1 cellular context compared by ENCODE assay signal in the genomic region with DNA sequence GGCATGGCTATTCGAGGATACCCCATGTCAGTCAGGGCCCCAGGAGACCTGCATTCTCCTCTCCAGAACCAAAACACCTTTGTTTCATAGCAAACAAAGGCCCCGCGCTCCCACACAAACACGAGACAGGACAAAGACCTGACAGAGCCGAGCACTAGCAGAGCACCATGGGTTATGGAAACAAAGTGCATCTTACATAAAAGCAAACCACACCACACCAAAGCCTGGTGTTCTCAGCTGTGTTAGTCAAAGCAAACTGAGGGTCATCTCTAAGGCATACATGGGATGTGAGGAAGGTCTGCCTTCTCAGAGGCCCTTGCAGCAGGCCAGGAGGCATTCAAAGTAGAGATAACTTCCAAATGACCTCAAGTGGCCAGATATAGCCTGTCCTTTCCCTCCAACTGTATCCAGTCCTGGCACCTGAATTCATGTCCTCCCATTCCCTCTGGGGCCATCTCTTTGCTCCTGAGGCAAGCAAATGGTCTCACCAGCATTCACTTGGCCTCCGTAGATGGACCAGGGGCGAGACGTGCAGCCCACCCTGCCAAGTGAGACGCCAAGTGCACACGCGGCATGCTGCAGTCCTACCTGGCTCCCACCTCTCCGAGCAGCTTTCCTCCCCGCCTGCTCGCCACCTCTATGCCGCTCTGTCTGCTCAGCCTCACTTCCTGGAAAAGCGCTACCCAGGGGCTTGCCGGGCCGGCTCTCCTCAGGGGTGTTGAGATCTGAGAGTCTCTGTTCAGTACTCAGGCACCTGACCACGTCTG.
TF ChIP-seq lines count a peak whose summit lies in the region.

No MANE protein-coding gene starts in this region.

TF ChIP-seq in HepG2, 621 proteins besides CTCF, POLR2A, EP300 and RAD21 (continued from another document and continues in another):
- TF ChIP-seq, protein P1, sequence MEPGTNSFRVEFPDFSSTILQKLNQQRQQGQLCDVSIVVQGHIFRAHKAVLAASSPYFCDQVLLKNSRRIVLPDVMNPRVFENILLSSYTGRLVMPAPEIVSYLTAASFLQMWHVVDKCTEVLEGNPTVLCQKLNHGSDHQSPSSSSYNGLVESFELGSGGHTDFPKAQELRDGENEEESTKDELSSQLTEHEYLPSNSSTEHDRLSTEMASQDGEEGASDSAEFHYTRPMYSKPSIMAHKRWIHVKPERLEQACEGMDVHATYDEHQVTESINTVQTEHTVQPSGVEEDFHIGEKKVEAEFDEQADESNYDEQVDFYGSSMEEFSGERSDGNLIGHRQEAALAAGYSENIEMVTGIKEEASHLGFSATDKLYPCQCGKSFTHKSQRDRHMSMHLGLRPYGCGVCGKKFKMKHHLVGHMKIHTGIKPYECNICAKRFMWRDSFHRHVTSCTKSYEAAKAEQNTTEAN (CRISPR knock-in tag; conservative IDR thresholded peaks at IDR 0.05): no peak
- TF ChIP-seq REXO4 (CRISPR knock-in tag; IDR thresholded peaks at IDR 0.05; ENCODE audit: borderline replicate concordance) (no peak), CREM (IDR thresholded peaks at IDR 0.05) (peak; percentile 72; the same call in 1 of the 2 replicates), CREM (CRISPR knock-in tag; IDR thresholded peaks at IDR 0.05) (no peak), HOXD1 (CRISPR knock-in tag; IDR thresholded peaks at IDR 0.05) (no peak), SNAI1 (CRISPR knock-in tag; IDR thresholded peaks at IDR 0.05; ENCODE audit: borderline replicate concordance) (no peak), FOXC1 (CRISPR knock-in tag; IDR thresholded peaks at IDR 0.05; ENCODE audit: borderline replicate concordance) (no peak), AKAP8 (CRISPR knock-in tag; IDR thresholded peaks at IDR 0.05) (no peak), RXRA (CRISPR knock-in tag; IDR thresholded peaks at IDR 0.05) (peak; percentile 85; the same call in 1 of the 2 replicates), SOX13 (IDR thresholded peaks at IDR 0.05) (peak; percentile 97), SOX13 (CRISPR knock-in tag; conservative IDR thresholded peaks at IDR 0.05 in 1 of 2, IDR thresholded peaks at IDR 0.05 in 1 of 2) (peak in 1 of 2 experiments; percentile 99; a peak in 2 of 4 replicates), TFDP2 (CRISPR knock-in tag; IDR thresholded peaks at IDR 0.05) (no peak), ATF7-NPFF (CRISPR knock-in tag; IDR thresholded peaks at IDR 0.05; ENCODE audit: low read depth) (no peak), ZNF292 (CRISPR knock-in tag; IDR thresholded peaks at IDR 0.05; ENCODE audit: borderline replicate concordance, low read depth) (peak; percentile 16; the same call in 1 of the 2 replicates), TFE3 (CRISPR knock-in tag; IDR thresholded peaks at IDR 0.05) (peak; percentile 69), ZC3H13 (CRISPR knock-in tag; IDR thresholded peaks at IDR 0.05) (no peak), ZBTB26 (CRISPR knock-in tag; IDR thresholded peaks at IDR 0.05; ENCODE audit: borderline replicate concordance) (peak; percentile 45; the same call in 1 of the 2 replicates), TBX3 (IDR thresholded peaks at IDR 0.05; ENCODE audit: borderline replicate concordance) (no peak), ZNF296 (CRISPR knock-in tag; conservative IDR thresholded peaks at IDR 0.05) (no peak), ZNF234 (CRISPR knock-in tag; conservative IDR thresholded peaks at IDR 0.05) (no peak), MTERF4 (CRISPR knock-in tag; IDR thresholded peaks at IDR 0.05) (no peak), ZFAT (CRISPR knock-in tag; conservative IDR thresholded peaks at IDR 0.05) (no peak), NCOA5 (CRISPR knock-in tag; IDR thresholded peaks at IDR 0.05) (no peak), U2AF1 (optimal IDR thresholded peaks at IDR 0.05; ENCODE audit: low read depth, low read length) (no peak), HMG20A (CRISPR knock-in tag; IDR thresholded peaks at IDR 0.05; ENCODE audit: borderline replicate concordance) (peak; percentile 74; the same call in 1 of the 2 replicates), SAP130 (CRISPR knock-in tag; IDR thresholded peaks at IDR 0.05; ENCODE audit: low read depth) (peak; percentile 72), SMAD9 (CRISPR knock-in tag; IDR thresholded peaks at IDR 0.05) (no peak), RFX5 (IDR thresholded peaks at IDR 0.05; ENCODE audit: low read depth, low read length) (no peak), RCOR2 (CRISPR knock-in tag; IDR thresholded peaks at IDR 0.05) (peak; percentile 46), FOXP1 (IDR thresholded peaks at IDR 0.05) (no peak), FOXP1 (CRISPR knock-in tag; IDR thresholded peaks at IDR 0.05) (peak; percentile 55), ZNF280B (CRISPR knock-in tag; IDR thresholded peaks at IDR 0.05; ENCODE audit: borderline replicate concordance) (no peak), RXRB (CRISPR knock-in tag; IDR thresholded peaks at IDR 0.05; ENCODE audit: borderline replicate concordance) (peak; percentile 64), CBFB (CRISPR knock-in tag; IDR thresholded peaks at IDR 0.05) (0 out of 2 replicates have a peak, but pooled peaks have one; percentile 22), ZNF432 (CRISPR knock-in tag; IDR thresholded peaks at IDR 0.05; ENCODE audit: borderline replicate concordance) (no peak), TARDBP (CRISPR knock-in tag; IDR thresholded peaks at IDR 0.05) (peak; percentile 57; the same call in 1 of the 2 replicates), YEATS4 (CRISPR knock-in tag; IDR thresholded peaks at IDR 0.05; ENCODE audit: borderline replicate concordance) (no peak), TEAD3 (CRISPR knock-in tag; optimal IDR thresholded peaks at IDR 0.05; ENCODE audit: borderline replicate concordance) (peak; percentile 51), SPEN (CRISPR knock-in tag; IDR thresholded peaks at IDR 0.05; ENCODE audit: low read depth) (no peak), ZNF709 (CRISPR knock-in tag; IDR thresholded peaks at IDR 0.05) (no peak), ZSCAN21 (CRISPR knock-in tag; IDR thresholded peaks at IDR 0.05; ENCODE audit: borderline replicate concordance) (no peak)
- TF ChIP-seq, protein P2, sequence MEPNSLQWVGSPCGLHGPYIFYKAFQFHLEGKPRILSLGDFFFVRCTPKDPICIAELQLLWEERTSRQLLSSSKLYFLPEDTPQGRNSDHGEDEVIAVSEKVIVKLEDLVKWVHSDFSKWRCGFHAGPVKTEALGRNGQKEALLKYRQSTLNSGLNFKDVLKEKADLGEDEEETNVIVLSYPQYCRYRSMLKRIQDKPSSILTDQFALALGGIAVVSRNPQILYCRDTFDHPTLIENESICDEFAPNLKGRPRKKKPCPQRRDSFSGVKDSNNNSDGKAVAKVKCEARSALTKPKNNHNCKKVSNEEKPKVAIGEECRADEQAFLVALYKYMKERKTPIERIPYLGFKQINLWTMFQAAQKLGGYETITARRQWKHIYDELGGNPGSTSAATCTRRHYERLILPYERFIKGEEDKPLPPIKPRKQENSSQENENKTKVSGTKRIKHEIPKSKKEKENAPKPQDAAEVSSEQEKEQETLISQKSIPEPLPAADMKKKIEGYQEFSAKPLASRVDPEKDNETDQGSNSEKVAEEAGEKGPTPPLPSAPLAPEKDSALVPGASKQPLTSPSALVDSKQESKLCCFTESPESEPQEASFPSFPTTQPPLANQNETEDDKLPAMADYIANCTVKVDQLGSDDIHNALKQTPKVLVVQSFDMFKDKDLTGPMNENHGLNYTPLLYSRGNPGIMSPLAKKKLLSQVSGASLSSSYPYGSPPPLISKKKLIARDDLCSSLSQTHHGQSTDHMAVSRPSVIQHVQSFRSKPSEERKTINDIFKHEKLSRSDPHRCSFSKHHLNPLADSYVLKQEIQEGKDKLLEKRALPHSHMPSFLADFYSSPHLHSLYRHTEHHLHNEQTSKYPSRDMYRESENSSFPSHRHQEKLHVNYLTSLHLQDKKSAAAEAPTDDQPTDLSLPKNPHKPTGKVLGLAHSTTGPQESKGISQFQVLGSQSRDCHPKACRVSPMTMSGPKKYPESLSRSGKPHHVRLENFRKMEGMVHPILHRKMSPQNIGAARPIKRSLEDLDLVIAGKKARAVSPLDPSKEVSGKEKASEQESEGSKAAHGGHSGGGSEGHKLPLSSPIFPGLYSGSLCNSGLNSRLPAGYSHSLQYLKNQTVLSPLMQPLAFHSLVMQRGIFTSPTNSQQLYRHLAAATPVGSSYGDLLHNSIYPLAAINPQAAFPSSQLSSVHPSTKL (CRISPR knock-in tag; IDR thresholded peaks at IDR 0.05): peak; percentile 87
- TF ChIP-seq, protein P3, sequence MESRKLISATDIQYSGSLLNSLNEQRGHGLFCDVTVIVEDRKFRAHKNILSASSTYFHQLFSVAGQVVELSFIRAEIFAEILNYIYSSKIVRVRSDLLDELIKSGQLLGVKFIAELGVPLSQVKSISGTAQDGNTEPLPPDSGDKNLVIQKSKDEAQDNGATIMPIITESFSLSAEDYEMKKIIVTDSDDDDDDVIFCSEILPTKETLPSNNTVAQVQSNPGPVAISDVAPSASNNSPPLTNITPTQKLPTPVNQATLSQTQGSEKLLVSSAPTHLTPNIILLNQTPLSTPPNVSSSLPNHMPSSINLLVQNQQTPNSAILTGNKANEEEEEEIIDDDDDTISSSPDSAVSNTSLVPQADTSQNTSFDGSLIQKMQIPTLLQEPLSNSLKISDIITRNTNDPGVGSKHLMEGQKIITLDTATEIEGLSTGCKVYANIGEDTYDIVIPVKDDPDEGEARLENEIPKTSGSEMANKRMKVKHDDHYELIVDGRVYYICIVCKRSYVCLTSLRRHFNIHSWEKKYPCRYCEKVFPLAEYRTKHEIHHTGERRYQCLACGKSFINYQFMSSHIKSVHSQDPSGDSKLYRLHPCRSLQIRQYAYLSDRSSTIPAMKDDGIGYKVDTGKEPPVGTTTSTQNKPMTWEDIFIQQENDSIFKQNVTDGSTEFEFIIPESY (CRISPR knock-in tag; IDR thresholded peaks at IDR 0.05): peak; percentile 26; the same call in 1 of the 2 replicates
- TF ChIP-seq, protein P4, sequence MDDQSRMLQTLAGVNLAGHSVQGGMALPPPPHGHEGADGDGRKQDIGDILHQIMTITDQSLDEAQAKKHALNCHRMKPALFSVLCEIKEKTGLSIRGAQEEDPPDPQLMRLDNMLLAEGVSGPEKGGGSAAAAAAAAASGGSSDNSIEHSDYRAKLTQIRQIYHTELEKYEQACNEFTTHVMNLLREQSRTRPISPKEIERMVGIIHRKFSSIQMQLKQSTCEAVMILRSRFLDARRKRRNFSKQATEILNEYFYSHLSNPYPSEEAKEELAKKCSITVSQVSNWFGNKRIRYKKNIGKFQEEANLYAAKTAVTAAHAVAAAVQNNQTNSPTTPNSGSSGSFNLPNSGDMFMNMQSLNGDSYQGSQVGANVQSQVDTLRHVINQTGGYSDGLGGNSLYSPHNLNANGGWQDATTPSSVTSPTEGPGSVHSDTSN (CRISPR knock-in tag; IDR thresholded peaks at IDR 0.05; ENCODE audit: borderline replicate concordance): no peak
- TF ChIP-seq, protein P5, sequence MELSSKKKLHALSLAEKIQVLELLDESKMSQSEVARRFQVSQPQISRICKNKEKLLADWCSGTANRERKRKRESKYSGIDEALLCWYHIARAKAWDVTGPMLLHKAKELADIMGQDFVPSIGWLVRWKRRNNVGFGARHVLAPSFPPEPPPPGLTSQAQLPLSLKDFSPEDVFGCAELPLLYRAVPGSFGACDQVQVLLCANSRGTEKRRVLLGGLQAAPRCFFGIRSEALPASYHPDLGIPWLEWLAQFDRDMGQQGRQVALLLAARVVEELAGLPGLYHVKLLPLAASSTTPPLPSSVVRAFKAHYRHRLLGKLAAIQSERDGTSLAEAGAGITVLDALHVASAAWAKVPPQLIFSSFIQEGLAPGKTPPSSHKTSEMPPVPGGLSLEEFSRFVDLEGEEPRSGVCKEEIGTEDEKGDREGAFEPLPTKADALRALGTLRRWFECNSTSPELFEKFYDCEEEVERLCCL (CRISPR knock-in tag; IDR thresholded peaks at IDR 0.05; ENCODE audit: borderline replicate concordance): no peak
